7 cellular contexts compared by ENCODE assay signal in genomic region chr3:128794788-128795649, GRCh38.
A peak's percentile ranks its signal among the peaks of the same experiment; 100 is the strongest.
DNase-seq lines count a peak whose midpoint lies in the region; FAIRE-seq and TF ChIP-seq lines count a peak whose summit lies in the region.

No MANE protein-coding gene starts in this region.

- peak; percentile 78 for TF ChIP-seq CTCF in GM10266 (IDR thresholded peaks at IDR 0.05; ENCODE audit: control insufficient read depth, insufficient read depth, low read depth, missing control alignments)
- TF ChIP-seq CTCF in HFF-Myc (IDR thresholded peaks at IDR 0.05; ENCODE audit: low read depth, low read length, missing control alignments) = peak; percentile 78
- peak; percentile 83 for TF ChIP-seq CTCF in astrocyte (IDR thresholded peaks at IDR 0.05; ENCODE audit: insufficient read depth, low read depth, low read length)

- peak overlapping the region; percentile 17 for H3K9ac ChIP-seq in astrocyte (ENCODE audit: low read length)

- peaks cover 20% of the 10 kb centered on the region for H3K4me1 Mint-ChIP-seq in astrocyte (ENCODE audit: low read depth, unreplicated experiment)

- peak overlapping the region; percentile 46 for H3K4me2 ChIP-seq in astrocyte (ENCODE audit: low read length)

- DNase-seq in GM10266 (ENCODE audit: extremely low spot score) (peak; percentile 57), HFF-Myc (ENCODE audit: extremely low read depth, low read depth) (no peak), NCI-H1105 (lab: John Stamatoyannopoulos, UW) (peak; percentile 33), T-helper 1 cell (peak; percentile 20 to 79 (median 47)), astrocyte (ENCODE audit: low read depth) (peak; percentile 33), hypothalamus (lab: John Stamatoyannopoulos, UW) (peak in 26 of 51 donors; percentile 4 to 57 (median 34))

- peak overlapping the region; percentile 17 for H3K27ac ChIP-seq in astrocyte (ENCODE audit: low read depth, low read length)
- peak overlapping the region in 14 of 21 experiments; percentile 14 to 72 (median 46) for H3K27ac ChIP-seq in skin epidermis

- no peaks in the 10 kb centered on the region for H3K9me3 ChIP-seq in astrocyte (ENCODE audit: insufficient read depth, low read depth, low read length)

- no peak overlapping the region for H3K4me3 Mint-ChIP-seq in astrocyte (ENCODE audit: unreplicated experiment)

- peaks cover 76% of the 10 kb centered on the region for H4K20me1 ChIP-seq in astrocyte (ENCODE audit: insufficient read depth, low read length)

- peaks cover 77% of the 10 kb centered on the region for H3K79me2 ChIP-seq in astrocyte (ENCODE audit: insufficient read depth, low read length)

- H3K36me3 Mint-ChIP-seq in astrocyte (ENCODE audit: low read depth, unreplicated experiment) = peaks cover 5% of the 10 kb centered on the region

- FAIRE-seq in astrocyte (lab: Jason Lieb, UNC) = peak; percentile 49

- H3K36me3 ChIP-seq in astrocyte (ENCODE audit: insufficient read depth, low read length) = peaks cover 34% of the 10 kb centered on the region

- H3K4me3 ChIP-seq in HFF-Myc (replicated peaks; ENCODE audit: low read depth, low read length) (no peak overlapping the region), astrocyte (ENCODE audit: insufficient read depth, low read depth, low read length) (no peak overlapping the region), skin epidermis (no peak overlapping the region)

- H3K9me3 Mint-ChIP-seq in astrocyte (ENCODE audit: unreplicated experiment) = no peaks in the 10 kb centered on the region

- H2AFZ ChIP-seq in astrocyte (ENCODE audit: low read depth, low read length) = no peak overlapping the region

- peak overlapping the region; percentile 11 for H3K27ac Mint-ChIP-seq in astrocyte (ENCODE audit: unreplicated experiment)

- no peaks in the 10 kb centered on the region for H3K27me3 ChIP-seq in astrocyte (ENCODE audit: insufficient read depth, low read length)

- H3K27me3 Mint-ChIP-seq in astrocyte (ENCODE audit: low read depth, unreplicated experiment) = no peaks in the 10 kb centered on the region

- H3K4me1 ChIP-seq in astrocyte (ENCODE audit: insufficient read depth, low read length) = peaks cover 16% of the 10 kb centered on the region
